In genomic region chr21:17512245-17513213, GRCh38 we compare ENCODE assay signal across 1 cellular context.
TF ChIP-seq lines count a peak whose summit lies in the region.

Gene CXADR, plus strand, starts transcription at chr21:17513043. Its CDS starts 87 bp downstream, at chr21:17513130.

TF ChIP-seq in neural cell, 6 proteins besides CTCF, POLR2A, EP300 and RAD21 (continued from another document):
- TF ChIP-seq REST (IDR thresholded peaks at IDR 0.05; ENCODE audit: borderline replicate concordance) = peak; percentile 66
- peak; percentile 99 for TF ChIP-seq POLR2AphosphoS5 (IDR thresholded peaks at IDR 0.05)
- peak; percentile 85 for TF ChIP-seq TAF1 (IDR thresholded peaks at IDR 0.05; ENCODE audit: low read depth)
- peak; percentile 32 for TF ChIP-seq SMC3 (conservative IDR thresholded peaks at IDR 0.05; ENCODE audit: poor library complexity)
